37 cellular contexts compared by ENCODE assay signal in genomic region chr1:163821679-163822078, GRCh38.
"Had no signal": no experiment of that assay in that cellular context is flagged by ENCODE, and none has a peak within 500 bp of the region (broad histone marks: within the 10 kb centered on the region; RNA-seq: fewer than 3 reads in every experiment).

No MANE protein-coding gene starts in this region.

- H3K9me3 Mint-ChIP-seq: activated CD4-positive, alpha-beta T cell treated with anti-CD3 and anti-CD28 coated beads, Interleukin-2, amount 10 ng/mL, durations not matched to agents 24 days and 14 days; activated naive CD4-positive, alpha-beta T cell treated with anti-CD3 and anti-CD28 coated beads, Interleukin-2, amount 10 ng/mL, durations not matched to agents 7 days and 5 days; activated naive CD4-positive, alpha-beta T cell treated with anti-CD3 and anti-CD28 coated beads, Interleukin-2, amount 50 U/mL, for 24 hours; activated naive CD8-positive, alpha-beta T cell treated with anti-CD3 and anti-CD28 coated beads, Interleukin-2, amount 10 ng/mL, durations not matched to agents 7 days and 5 days; activated T-helper 2 cell treated with anti-CD3 and anti-CD28 coated beads, Interferon-gamma antibody, Interleukin-2, Interleukin-4, amounts not matched to agents 10 μg/mL and 5 μg/mL and 100 μg/mL, durations not matched to agents 14 hours and 24 hours and 36 hours; central memory CD8-positive, alpha-beta T cell had no signal

- ATAC-seq: activated T-cell treated with anti-CD3 and anti-CD28 coated beads, Interleukin-2, amount 50 U/mL, for 4 hours; activated T-cell treated with anti-CD3 and anti-CD28 coated beads, Interleukin-2, amount 50 U/mL, for 72 hours; body of pancreas had no signal

- H3K4me3 ChIP-seq: adrenal gland, body of pancreas, breast epithelium, cardiac muscle cell had no signal

- H3K4me3 Mint-ChIP-seq: activated B cell treated with CpG ODN at 0.5 μM for 24 hours; activated CD4-positive, alpha-beta memory T cell treated with anti-CD3 and anti-CD28 coated beads, Interleukin-2, amount 10 ng/mL, durations not matched to agents 7 days and 5 days; activated CD4-positive, alpha-beta T cell treated with anti-CD3 and anti-CD28 coated beads, Interleukin-2, amount 10 ng/mL, durations not matched to agents 24 days and 14 days; activated naive CD4-positive, alpha-beta T cell treated with anti-CD3 and anti-CD28 coated beads, Interleukin-2, amount 10 ng/mL, durations not matched to agents 7 days and 5 days; activated naive CD4-positive, alpha-beta T cell treated with anti-CD3 and anti-CD28 coated beads, Interleukin-2, amount 50 U/mL, for 24 hours; activated naive CD8-positive, alpha-beta T cell; activated naive CD8-positive, alpha-beta T cell treated with anti-CD3 and anti-CD28 coated beads, Interleukin-2, amount 10 ng/mL, durations not matched to agents 7 days and 5 days; activated T-cell treated with anti-CD3 and anti-CD28 coated beads, Interleukin-2, amount 50 U/mL, for 4 hours; activated T-cell treated with anti-CD3 and anti-CD28 coated beads, Interleukin-2, amount 50 U/mL, for 72 hours; central memory CD8-positive, alpha-beta T cell; T-helper 1 cell treated with Interleukin-12 subunit alpha and Interleukin-12 subunit beta and Interleukin-4 antibody, amounts not matched to agents 30 μg/mL and 1 μg/mL, for 36 hours; T-helper 2 cell treated with Interferon-gamma antibody and Interleukin-4, amounts not matched to agents 5 μg/mL and 100 μg/mL, for 36 hours had no signal

- H3K27me3 ChIP-seq: adrenal gland, body of pancreas, brain microvascular endothelial cell, breast epithelium, cardiac muscle cell had no signal

- H3K27ac Mint-ChIP-seq: activated B cell treated with CpG ODN at 0.5 μM for 24 hours; activated CD4-positive, alpha-beta memory T cell treated with anti-CD3 and anti-CD28 coated beads, Interleukin-2, amount 10 ng/mL, durations not matched to agents 7 days and 5 days; activated CD4-positive, alpha-beta T cell treated with anti-CD3 and anti-CD28 coated beads, Interleukin-2, amount 10 ng/mL, durations not matched to agents 24 days and 14 days; activated naive CD4-positive, alpha-beta T cell treated with anti-CD3 and anti-CD28 coated beads, Interleukin-2, amount 10 ng/mL, durations not matched to agents 7 days and 5 days; activated naive CD4-positive, alpha-beta T cell treated with anti-CD3 and anti-CD28 coated beads, Interleukin-2, amount 50 U/mL, for 24 hours; activated naive CD8-positive, alpha-beta T cell; activated naive CD8-positive, alpha-beta T cell treated with anti-CD3 and anti-CD28 coated beads, Interleukin-2, amount 10 ng/mL, durations not matched to agents 7 days and 5 days; activated T-cell treated with anti-CD3 and anti-CD28 coated beads, Interleukin-2, amount 50 U/mL, for 72 hours; activated T-helper 2 cell treated with anti-CD3 and anti-CD28 coated beads, Interferon-gamma antibody, Interleukin-2, Interleukin-4, amounts not matched to agents 10 μg/mL and 5 μg/mL and 100 μg/mL, durations not matched to agents 14 hours and 24 hours and 36 hours; T-helper 1 cell treated with Interleukin-12 subunit alpha and Interleukin-12 subunit beta and Interleukin-4 antibody, amounts not matched to agents 30 μg/mL and 1 μg/mL, for 36 hours; T-helper 2 cell treated with Interferon-gamma antibody and Interleukin-4, amounts not matched to agents 5 μg/mL and 100 μg/mL, for 36 hours had no signal

- H3K9me3 ChIP-seq: adrenal gland, body of pancreas, breast epithelium had no signal

- DNase-seq: activated B cell treated with CpG ODN at 0.5 μM for 24 hours; activated CD4-positive, alpha-beta memory T cell treated with anti-CD3 and anti-CD28 coated beads, Interleukin-2, amount 10 ng/mL, durations not matched to agents 7 days and 5 days; activated CD4-positive, alpha-beta T cell treated with anti-CD3 and anti-CD28 coated beads for 4 hours; activated CD4-positive, alpha-beta T cell treated with anti-CD3 and anti-CD28 coated beads, Interleukin-2, amount 10 ng/mL, durations not matched to agents 24 days and 14 days; activated CD4-positive, alpha-beta T cell treated with anti-CD3 and anti-CD28 coated beads, Interleukin-2, amount 50 U/mL, for 1 hour; activated CD4-positive, alpha-beta T cell treated with anti-CD3 and anti-CD28 coated beads, Interleukin-2, amount 50 U/mL, for 4 hours; activated CD4-positive, CD25-positive, alpha-beta regulatory T cell treated with anti-CD3 and anti-CD28 coated beads, Interleukin-2, amount 50 U/mL, for 72 hours; activated CD8-positive, alpha-beta memory T cell treated with anti-CD3 and anti-CD28 coated beads, Interleukin-2, amount 50 U/mL, for 4 hours; activated effector memory CD4-positive, alpha-beta T cell treated with Interleukin-2 at 50 U/mL for 16 hours; activated gamma-delta T cell; activated naive CD4-positive, alpha-beta T cell treated with anti-CD3 and anti-CD28 coated beads, Interleukin-2, amount 10 ng/mL, durations not matched to agents 7 days and 5 days; activated naive CD4-positive, alpha-beta T cell treated with Interleukin-2 at 50 U/mL for 16 hours; activated naive CD8-positive, alpha-beta T cell treated with anti-CD3 and anti-CD28 coated beads, Interleukin-2, amount 10 ng/mL, durations not matched to agents 7 days and 5 days; activated T-cell treated with anti-CD3 and anti-CD28 coated beads for 4 hours; activated T-cell treated with anti-CD3 and anti-CD28 coated beads, Interleukin-2, amount 50 U/mL, for 1 hour; activated T-cell treated with anti-CD3 and anti-CD28 coated beads, Interleukin-2, amount 50 U/mL, for 4 hours; activated T-cell treated with anti-CD3 and anti-CD28 coated beads, Interleukin-2, amount 50 U/mL, for 72 hours; adrenal gland; amniotic stem cell; aorta; body of pancreas; brain microvascular endothelial cell; caudate nucleus; cerebellar nuclear complex; SW 1271; T-helper 1 cell; T-helper 2 cell; T-helper 9 cell had no signal

- H3K4me1 ChIP-seq: body of pancreas, breast epithelium had no signal

- H3K36me3 ChIP-seq: adrenal gland, brain microvascular endothelial cell, breast epithelium, cardiac muscle cell had no signal

- H3K4me1 Mint-ChIP-seq: activated B cell treated with CpG ODN at 0.5 μM for 24 hours; activated CD4-positive, alpha-beta memory T cell treated with anti-CD3 and anti-CD28 coated beads, Interleukin-2, amount 10 ng/mL, durations not matched to agents 7 days and 5 days; activated CD4-positive, alpha-beta T cell treated with anti-CD3 and anti-CD28 coated beads, Interleukin-2, amount 10 ng/mL, durations not matched to agents 24 days and 14 days; activated naive CD4-positive, alpha-beta T cell treated with anti-CD3 and anti-CD28 coated beads, Interleukin-2, amount 10 ng/mL, durations not matched to agents 7 days and 5 days; activated naive CD4-positive, alpha-beta T cell treated with anti-CD3 and anti-CD28 coated beads, Interleukin-2, amount 50 U/mL, for 24 hours; activated naive CD8-positive, alpha-beta T cell treated with anti-CD3 and anti-CD28 coated beads, Interleukin-2, amount 10 ng/mL, durations not matched to agents 7 days and 5 days; central memory CD8-positive, alpha-beta T cell had no signal

- H3K27me3 Mint-ChIP-seq: activated B cell treated with CpG ODN at 0.5 μM for 24 hours; activated CD4-positive, alpha-beta memory T cell treated with anti-CD3 and anti-CD28 coated beads, Interleukin-2, amount 10 ng/mL, durations not matched to agents 7 days and 5 days; activated CD4-positive, alpha-beta T cell treated with anti-CD3 and anti-CD28 coated beads, Interleukin-2, amount 10 ng/mL, durations not matched to agents 24 days and 14 days; activated naive CD4-positive, alpha-beta T cell treated with anti-CD3 and anti-CD28 coated beads, Interleukin-2, amount 10 ng/mL, durations not matched to agents 7 days and 5 days; activated naive CD4-positive, alpha-beta T cell treated with anti-CD3 and anti-CD28 coated beads, Interleukin-2, amount 50 U/mL, for 24 hours; activated naive CD8-positive, alpha-beta T cell; activated naive CD8-positive, alpha-beta T cell treated with anti-CD3 and anti-CD28 coated beads, Interleukin-2, amount 10 ng/mL, durations not matched to agents 7 days and 5 days; central memory CD8-positive, alpha-beta T cell had no signal

- H3K27ac ChIP-seq: adrenal gland, body of pancreas, brain microvascular endothelial cell, breast epithelium, cardiac muscle cell, VCaP had no signal

- H3K36me3 Mint-ChIP-seq: activated naive CD4-positive, alpha-beta T cell treated with anti-CD3 and anti-CD28 coated beads, Interleukin-2, amount 10 ng/mL, durations not matched to agents 7 days and 5 days; activated naive CD4-positive, alpha-beta T cell treated with anti-CD3 and anti-CD28 coated beads, Interleukin-2, amount 50 U/mL, for 24 hours; activated naive CD8-positive, alpha-beta T cell; activated naive CD8-positive, alpha-beta T cell treated with anti-CD3 and anti-CD28 coated beads, Interleukin-2, amount 10 ng/mL, durations not matched to agents 7 days and 5 days had no signal
